In the genomic region with DNA sequence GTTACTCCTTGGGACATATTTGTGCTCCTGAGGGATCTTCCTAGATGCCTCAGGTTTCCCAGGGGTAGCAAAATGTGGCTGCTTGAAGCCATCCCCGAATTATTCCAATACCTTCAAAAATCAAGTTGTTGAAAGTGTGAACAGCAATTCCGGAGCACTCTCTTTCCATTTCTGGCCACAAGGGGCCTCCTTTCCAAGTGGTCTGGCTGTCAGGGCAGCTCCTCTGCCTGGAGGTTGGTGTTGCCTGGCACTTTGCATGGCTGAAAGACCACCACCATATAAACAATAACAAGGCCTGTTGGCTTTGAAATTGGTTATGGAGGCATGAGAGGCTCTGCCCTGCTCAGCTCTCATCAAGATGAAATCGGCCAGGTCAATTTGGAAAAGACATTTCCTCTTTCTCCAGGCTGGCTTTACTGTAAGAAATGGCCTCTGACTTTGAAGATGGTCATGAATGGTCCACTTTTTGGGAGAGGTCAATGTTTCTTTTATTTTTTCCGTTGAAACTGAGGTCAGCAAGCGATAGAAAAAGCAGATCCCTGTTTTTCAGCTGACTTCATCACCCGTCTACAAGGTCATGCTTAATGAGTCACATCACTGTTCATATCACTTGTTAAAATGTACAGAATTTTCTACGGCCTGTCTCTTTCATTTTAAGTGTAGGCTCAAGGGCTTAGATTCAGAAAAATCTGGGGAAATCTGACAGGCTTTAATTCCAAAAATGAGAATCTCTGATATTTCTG, we compare ENCODE assay signal across 1 cellular context.
TF ChIP-seq lines count a peak whose summit lies in the region.

No MANE protein-coding gene starts in this region.

TF ChIP-seq in SK-N-SH treated with all-trans-retinoic acid at 6 μM for 48 hours, 23 proteins besides CTCF, POLR2A, EP300 and RAD21 (continued from another document):
- TF ChIP-seq, protein P1, sequence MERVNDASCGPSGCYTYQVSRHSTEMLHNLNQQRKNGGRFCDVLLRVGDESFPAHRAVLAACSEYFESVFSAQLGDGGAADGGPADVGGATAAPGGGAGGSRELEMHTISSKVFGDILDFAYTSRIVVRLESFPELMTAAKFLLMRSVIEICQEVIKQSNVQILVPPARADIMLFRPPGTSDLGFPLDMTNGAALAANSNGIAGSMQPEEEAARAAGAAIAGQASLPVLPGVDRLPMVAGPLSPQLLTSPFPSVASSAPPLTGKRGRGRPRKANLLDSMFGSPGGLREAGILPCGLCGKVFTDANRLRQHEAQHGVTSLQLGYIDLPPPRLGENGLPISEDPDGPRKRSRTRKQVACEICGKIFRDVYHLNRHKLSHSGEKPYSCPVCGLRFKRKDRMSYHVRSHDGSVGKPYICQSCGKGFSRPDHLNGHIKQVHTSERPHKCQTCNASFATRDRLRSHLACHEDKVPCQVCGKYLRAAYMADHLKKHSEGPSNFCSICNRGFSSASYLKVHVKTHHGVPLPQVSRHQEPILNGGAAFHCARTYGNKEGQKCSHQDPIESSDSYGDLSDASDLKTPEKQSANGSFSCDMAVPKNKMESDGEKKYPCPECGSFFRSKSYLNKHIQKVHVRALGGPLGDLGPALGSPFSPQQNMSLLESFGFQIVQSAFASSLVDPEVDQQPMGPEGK (CRISPR knock-in tag; IDR thresholded peaks at IDR 0.05; ENCODE audit: borderline replicate concordance), result no peak
- TF ChIP-seq ZNF8 (CRISPR knock-in tag; IDR thresholded peaks at IDR 0.05) (no peak), ISL1 (CRISPR knock-in tag; IDR thresholded peaks at IDR 0.05) (no peak), BACH2 (CRISPR knock-in tag; IDR thresholded peaks at IDR 0.05; ENCODE audit: borderline replicate concordance) (no peak)
